In genomic region chr1:84481317-84481716, GRCh38 we compare ENCODE assay signal across 1 cellular context.
TF ChIP-seq lines count a peak whose summit lies in the region.

No MANE protein-coding gene starts in this region.

TF ChIP-seq in HepG2, 621 proteins besides CTCF, POLR2A, EP300 and RAD21:
- TF ChIP-seq ZNF563 (CRISPR knock-in tag; IDR thresholded peaks at IDR 0.05) (no peak), ZNF329 (CRISPR knock-in tag; IDR thresholded peaks at IDR 0.05; ENCODE audit: low read depth) (no peak), ZNF275 (CRISPR knock-in tag; IDR thresholded peaks at IDR 0.05; ENCODE audit: borderline replicate concordance) (no peak), MZF1 (CRISPR knock-in tag; IDR thresholded peaks at IDR 0.05; ENCODE audit: borderline replicate concordance) (no peak), PREB (CRISPR knock-in tag; IDR thresholded peaks at IDR 0.05) (no peak), ZGPAT (CRISPR knock-in tag; IDR thresholded peaks at IDR 0.05) (no peak), SSRP1 (CRISPR knock-in tag; IDR thresholded peaks at IDR 0.05) (no peak), ATF3 (CRISPR knock-in tag; IDR thresholded peaks at IDR 0.05) (no peak), NCOR1 (IDR thresholded peaks at IDR 0.05; ENCODE audit: borderline replicate concordance, low read length) (no peak), PHF8 (CRISPR knock-in tag; IDR thresholded peaks at IDR 0.05) (no peak), CEBPG (CRISPR knock-in tag; IDR thresholded peaks at IDR 0.05) (no peak), AGO1 (IDR thresholded peaks at IDR 0.05; ENCODE audit: low read depth, low read length, poor library complexity, severe bottlenecking) (no peak), GPN1 (CRISPR knock-in tag; IDR thresholded peaks at IDR 0.05; ENCODE audit: borderline replicate concordance) (no peak), JUN (CRISPR knock-in tag; IDR thresholded peaks at IDR 0.05) (no peak), ZNF772 (CRISPR knock-in tag; IDR thresholded peaks at IDR 0.05) (no peak)
